Comparison of ENCODE assay signal across 1 cellular context in the genomic region with DNA sequence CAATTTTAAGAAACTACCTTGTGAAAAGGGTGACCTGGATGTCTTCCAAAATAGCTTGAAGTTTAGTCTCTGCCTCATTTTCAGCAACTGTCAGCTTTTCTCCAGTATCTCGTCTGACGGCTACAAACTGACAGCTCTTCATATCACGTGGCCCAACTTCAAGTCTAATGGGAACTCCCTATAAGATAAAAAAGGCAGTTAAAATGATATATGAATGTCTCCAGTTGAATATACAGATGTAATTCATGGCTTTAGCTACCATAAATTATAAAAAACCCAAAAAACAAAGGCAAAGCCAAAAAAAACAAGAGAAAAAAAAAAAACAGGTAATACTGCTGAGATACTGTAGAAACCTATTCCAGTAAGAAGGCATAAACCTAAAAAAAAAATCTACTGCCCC.
TF ChIP-seq lines count a peak whose summit lies in the region.

No MANE protein-coding gene starts in this region.

TF ChIP-seq in K562, 482 proteins besides CTCF, POLR2A, EP300 and RAD21 (continued from another document and continues in another):
- no peak for TF ChIP-seq ZBTB34 (CRISPR knock-in tag; IDR thresholded peaks at IDR 0.05)
- TF ChIP-seq ZNF23 (CRISPR knock-in tag; IDR thresholded peaks at IDR 0.05), result no peak
- no peak for TF ChIP-seq SMARCA5 (IDR thresholded peaks at IDR 0.05)
- TF ChIP-seq SAFB (IDR thresholded peaks at IDR 0.05; ENCODE audit: borderline replicate concordance, low read depth, low read length), result no peak
- no peak for TF ChIP-seq LARP7 (IDR thresholded peaks at IDR 0.05)
- TF ChIP-seq CREM (IDR thresholded peaks at IDR 0.05; ENCODE audit: low read depth), result no peak
- TF ChIP-seq, protein P1, sequence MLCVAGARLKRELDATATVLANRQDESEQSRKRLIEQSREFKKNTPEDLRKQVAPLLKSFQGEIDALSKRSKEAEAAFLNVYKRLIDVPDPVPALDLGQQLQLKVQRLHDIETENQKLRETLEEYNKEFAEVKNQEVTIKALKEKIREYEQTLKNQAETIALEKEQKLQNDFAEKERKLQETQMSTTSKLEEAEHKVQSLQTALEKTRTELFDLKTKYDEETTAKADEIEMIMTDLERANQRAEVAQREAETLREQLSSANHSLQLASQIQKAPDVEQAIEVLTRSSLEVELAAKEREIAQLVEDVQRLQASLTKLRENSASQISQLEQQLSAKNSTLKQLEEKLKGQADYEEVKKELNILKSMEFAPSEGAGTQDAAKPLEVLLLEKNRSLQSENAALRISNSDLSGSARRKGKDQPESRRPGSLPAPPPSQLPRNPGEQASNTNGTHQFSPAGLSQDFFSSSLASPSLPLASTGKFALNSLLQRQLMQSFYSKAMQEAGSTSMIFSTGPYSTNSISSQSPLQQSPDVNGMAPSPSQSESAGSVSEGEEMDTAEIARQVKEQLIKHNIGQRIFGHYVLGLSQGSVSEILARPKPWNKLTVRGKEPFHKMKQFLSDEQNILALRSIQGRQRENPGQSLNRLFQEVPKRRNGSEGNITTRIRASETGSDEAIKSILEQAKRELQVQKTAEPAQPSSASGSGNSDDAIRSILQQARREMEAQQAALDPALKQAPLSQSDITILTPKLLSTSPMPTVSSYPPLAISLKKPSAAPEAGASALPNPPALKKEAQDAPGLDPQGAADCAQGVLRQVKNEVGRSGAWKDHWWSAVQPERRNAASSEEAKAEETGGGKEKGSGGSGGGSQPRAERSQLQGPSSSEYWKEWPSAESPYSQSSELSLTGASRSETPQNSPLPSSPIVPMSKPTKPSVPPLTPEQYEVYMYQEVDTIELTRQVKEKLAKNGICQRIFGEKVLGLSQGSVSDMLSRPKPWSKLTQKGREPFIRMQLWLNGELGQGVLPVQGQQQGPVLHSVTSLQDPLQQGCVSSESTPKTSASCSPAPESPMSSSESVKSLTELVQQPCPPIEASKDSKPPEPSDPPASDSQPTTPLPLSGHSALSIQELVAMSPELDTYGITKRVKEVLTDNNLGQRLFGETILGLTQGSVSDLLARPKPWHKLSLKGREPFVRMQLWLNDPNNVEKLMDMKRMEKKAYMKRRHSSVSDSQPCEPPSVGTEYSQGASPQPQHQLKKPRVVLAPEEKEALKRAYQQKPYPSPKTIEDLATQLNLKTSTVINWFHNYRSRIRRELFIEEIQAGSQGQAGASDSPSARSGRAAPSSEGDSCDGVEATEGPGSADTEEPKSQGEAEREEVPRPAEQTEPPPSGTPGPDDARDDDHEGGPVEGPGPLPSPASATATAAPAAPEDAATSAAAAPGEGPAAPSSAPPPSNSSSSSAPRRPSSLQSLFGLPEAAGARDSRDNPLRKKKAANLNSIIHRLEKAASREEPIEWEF (CRISPR knock-in tag; IDR thresholded peaks at IDR 0.05), result no peak
- no peak for TF ChIP-seq ASH1L (IDR thresholded peaks at IDR 0.05; ENCODE audit: borderline replicate concordance, low read depth, partially characterized antibody)
- TF ChIP-seq RBM14 (IDR thresholded peaks at IDR 0.05; ENCODE audit: borderline replicate concordance, insufficient read depth, low read depth, low read length), result no peak
- no peak for TF ChIP-seq PHF8 (IDR thresholded peaks at IDR 0.05; ENCODE audit: borderline replicate concordance, low read length)
- no peak for TF ChIP-seq GTF2A2 (tag; IDR thresholded peaks at IDR 0.05)
- peak; percentile 67 for TF ChIP-seq USF2 (CRISPR knock-in tag; IDR thresholded peaks at IDR 0.05)
- TF ChIP-seq, protein P2, sequence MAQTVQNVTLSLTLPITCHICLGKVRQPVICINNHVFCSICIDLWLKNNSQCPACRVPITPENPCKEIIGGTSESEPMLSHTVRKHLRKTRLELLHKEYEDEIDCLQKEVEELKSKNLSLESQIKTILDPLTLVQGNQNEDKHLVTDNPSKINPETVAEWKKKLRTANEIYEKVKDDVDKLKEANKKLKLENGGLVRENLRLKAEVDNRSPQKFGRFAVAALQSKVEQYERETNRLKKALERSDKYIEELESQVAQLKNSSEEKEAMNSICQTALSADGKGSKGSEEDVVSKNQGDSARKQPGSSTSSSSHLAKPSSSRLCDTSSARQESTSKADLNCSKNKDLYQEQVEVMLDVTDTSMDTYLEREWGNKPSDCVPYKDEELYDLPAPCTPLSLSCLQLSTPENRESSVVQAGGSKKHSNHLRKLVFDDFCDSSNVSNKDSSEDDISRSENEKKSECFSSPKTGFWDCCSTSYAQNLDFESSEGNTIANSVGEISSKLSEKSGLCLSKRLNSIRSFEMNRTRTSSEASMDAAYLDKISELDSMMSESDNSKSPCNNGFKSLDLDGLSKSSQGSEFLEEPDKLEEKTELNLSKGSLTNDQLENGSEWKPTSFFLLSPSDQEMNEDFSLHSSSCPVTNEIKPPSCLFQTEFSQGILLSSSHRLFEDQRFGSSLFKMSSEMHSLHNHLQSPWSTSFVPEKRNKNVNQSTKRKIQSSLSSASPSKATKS (CRISPR knock-in tag; IDR thresholded peaks at IDR 0.05), result no peak
- TF ChIP-seq TARDBP (IDR thresholded peaks at IDR 0.05), result no peak
- no peak for TF ChIP-seq THRA (IDR thresholded peaks at IDR 0.05)
- no peak for TF ChIP-seq BACH1 (tag; IDR thresholded peaks at IDR 0.05)
- no peak for TF ChIP-seq NELFE (IDR thresholded peaks at IDR 0.05; ENCODE audit: insufficient read depth, insufficient read length)
- TF ChIP-seq TCFL5 (CRISPR knock-in tag; conservative IDR thresholded peaks at IDR 0.05), result no peak
- TF ChIP-seq, protein P3, sequence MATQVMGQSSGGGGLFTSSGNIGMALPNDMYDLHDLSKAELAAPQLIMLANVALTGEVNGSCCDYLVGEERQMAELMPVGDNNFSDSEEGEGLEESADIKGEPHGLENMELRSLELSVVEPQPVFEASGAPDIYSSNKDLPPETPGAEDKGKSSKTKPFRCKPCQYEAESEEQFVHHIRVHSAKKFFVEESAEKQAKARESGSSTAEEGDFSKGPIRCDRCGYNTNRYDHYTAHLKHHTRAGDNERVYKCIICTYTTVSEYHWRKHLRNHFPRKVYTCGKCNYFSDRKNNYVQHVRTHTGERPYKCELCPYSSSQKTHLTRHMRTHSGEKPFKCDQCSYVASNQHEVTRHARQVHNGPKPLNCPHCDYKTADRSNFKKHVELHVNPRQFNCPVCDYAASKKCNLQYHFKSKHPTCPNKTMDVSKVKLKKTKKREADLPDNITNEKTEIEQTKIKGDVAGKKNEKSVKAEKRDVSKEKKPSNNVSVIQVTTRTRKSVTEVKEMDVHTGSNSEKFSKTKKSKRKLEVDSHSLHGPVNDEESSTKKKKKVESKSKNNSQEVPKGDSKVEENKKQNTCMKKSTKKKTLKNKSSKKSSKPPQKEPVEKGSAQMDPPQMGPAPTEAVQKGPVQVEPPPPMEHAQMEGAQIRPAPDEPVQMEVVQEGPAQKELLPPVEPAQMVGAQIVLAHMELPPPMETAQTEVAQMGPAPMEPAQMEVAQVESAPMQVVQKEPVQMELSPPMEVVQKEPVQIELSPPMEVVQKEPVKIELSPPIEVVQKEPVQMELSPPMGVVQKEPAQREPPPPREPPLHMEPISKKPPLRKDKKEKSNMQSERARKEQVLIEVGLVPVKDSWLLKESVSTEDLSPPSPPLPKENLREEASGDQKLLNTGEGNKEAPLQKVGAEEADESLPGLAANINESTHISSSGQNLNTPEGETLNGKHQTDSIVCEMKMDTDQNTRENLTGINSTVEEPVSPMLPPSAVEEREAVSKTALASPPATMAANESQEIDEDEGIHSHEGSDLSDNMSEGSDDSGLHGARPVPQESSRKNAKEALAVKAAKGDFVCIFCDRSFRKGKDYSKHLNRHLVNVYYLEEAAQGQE (CRISPR knock-in tag; IDR thresholded peaks at IDR 0.05; ENCODE audit: low read depth), result no peak
- TF ChIP-seq HDAC3 (IDR thresholded peaks at IDR 0.05; ENCODE audit: borderline replicate concordance, partially characterized antibody), result no peak
- TF ChIP-seq KHSRP (IDR thresholded peaks at IDR 0.05), result no peak
- TF ChIP-seq ZNF76 (CRISPR knock-in tag; IDR thresholded peaks at IDR 0.05; ENCODE audit: borderline replicate concordance), result no peak
- TF ChIP-seq PYGO2 (tag; IDR thresholded peaks at IDR 0.05), result no peak
- no peak for TF ChIP-seq CHD2 (IDR thresholded peaks at IDR 0.05; ENCODE audit: low read depth, low read length)
- TF ChIP-seq ELF1 (tag; IDR thresholded peaks at IDR 0.05), result no peak
- TF ChIP-seq SLC30A9 (CRISPR knock-in tag; IDR thresholded peaks at IDR 0.05), result no peak
- TF ChIP-seq, protein P4, sequence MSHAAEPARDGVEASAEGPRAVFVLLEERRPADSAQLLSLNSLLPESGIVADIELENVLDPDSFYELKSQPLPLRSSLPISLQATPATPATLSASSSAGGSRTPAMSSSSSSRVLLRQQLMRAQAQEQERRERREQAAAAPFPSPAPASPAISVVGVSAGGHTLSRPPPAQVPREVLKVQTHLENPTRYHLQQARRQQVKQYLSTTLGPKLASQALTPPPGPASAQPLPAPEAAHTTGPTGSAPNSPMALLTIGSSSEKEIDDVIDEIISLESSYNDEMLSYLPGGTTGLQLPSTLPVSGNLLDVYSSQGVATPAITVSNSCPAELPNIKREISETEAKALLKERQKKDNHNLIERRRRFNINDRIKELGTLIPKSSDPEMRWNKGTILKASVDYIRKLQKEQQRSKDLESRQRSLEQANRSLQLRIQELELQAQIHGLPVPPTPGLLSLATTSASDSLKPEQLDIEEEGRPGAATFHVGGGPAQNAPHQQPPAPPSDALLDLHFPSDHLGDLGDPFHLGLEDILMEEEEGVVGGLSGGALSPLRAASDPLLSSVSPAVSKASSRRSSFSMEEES (CRISPR knock-in tag; IDR thresholded peaks at IDR 0.05), result peak; percentile 42; the same call in 1 of the 2 replicates
- TF ChIP-seq, protein P5, sequence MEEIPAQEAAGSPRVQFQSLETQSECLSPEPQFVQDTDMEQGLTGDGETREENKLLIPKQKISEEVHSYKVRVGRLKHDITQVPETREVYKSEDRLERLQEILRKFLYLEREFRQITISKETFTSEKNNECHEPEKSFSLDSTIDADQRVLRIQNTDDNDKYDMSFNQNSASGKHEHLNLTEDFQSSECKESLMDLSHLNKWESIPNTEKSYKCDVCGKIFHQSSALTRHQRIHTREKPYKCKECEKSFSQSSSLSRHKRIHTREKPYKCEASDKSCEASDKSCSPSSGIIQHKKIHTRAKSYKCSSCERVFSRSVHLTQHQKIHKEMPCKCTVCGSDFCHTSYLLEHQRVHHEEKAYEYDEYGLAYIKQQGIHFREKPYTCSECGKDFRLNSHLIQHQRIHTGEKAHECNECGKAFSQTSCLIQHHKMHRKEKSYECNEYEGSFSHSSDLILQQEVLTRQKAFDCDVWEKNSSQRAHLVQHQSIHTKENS (CRISPR knock-in tag; IDR thresholded peaks at IDR 0.05), result no peak
- TF ChIP-seq, protein P6, sequence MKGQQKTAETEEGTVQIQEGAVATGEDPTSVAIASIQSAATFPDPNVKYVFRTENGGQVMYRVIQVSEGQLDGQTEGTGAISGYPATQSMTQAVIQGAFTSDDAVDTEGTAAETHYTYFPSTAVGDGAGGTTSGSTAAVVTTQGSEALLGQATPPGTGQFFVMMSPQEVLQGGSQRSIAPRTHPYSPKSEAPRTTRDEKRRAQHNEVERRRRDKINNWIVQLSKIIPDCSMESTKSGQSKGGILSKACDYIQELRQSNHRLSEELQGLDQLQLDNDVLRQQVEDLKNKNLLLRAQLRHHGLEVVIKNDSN (CRISPR knock-in tag; IDR thresholded peaks at IDR 0.05), result no peak
- no peak for TF ChIP-seq DDX20 (tag; IDR thresholded peaks at IDR 0.05; ENCODE audit: low read depth)
- TF ChIP-seq ZNF347 (CRISPR knock-in tag; IDR thresholded peaks at IDR 0.05; ENCODE audit: low read depth), result no peak
- TF ChIP-seq HEY1 (CRISPR knock-in tag; IDR thresholded peaks at IDR 0.05; ENCODE audit: borderline replicate concordance), result no peak
- no peak for TF ChIP-seq CEBPG (CRISPR knock-in tag; IDR thresholded peaks at IDR 0.05)
- no peak for TF ChIP-seq CEBPG (tag; conservative IDR thresholded peaks at IDR 0.05 in 1 of 2, IDR thresholded peaks at IDR 0.05 in 1 of 2)
- TF ChIP-seq FIP1L1 (IDR thresholded peaks at IDR 0.05; ENCODE audit: low read depth, low read length, poor library complexity, severe bottlenecking), result no peak
- no peak for TF ChIP-seq ZBTB9 (CRISPR knock-in tag; IDR thresholded peaks at IDR 0.05)
- no peak for TF ChIP-seq SMC3 (conservative IDR thresholded peaks at IDR 0.05; ENCODE audit: insufficient read depth, low read depth, low read length)
- no peak for TF ChIP-seq TAF9B (IDR thresholded peaks at IDR 0.05; ENCODE audit: partially characterized antibody)
